ENCODE assay signal across 6 cellular contexts in the genomic region with DNA sequence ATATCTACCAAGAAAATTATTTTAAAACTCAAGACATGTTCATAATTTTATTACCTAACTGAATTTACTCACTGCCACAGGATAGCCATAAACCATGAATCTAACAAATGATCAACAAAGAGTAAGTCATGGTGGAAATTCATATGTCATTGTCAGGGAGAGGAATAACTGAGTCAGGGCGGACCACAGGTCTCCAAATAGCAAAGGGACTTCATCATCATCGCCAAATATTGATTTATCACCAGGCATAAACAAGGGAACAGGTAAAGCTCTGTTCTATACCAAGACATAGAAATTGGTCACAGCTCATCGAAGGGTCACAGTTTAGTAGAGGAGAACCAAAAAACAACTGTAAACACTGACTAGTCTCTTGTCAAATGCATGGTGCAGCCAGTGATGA.
"Had no signal": no experiment of that assay in that cellular context is flagged by ENCODE, and none has a peak within 500 bp of the region (broad histone marks: within the 10 kb centered on the region; RNA-seq: fewer than 3 reads in every experiment).

No MANE protein-coding gene starts in this region.

- H3K27ac ChIP-seq: HL-60 had no signal

- DNase-seq: IMR-90, KBM-7 had no signal

- FAIRE-seq: HepG2, HTR-8/SVneo, K562 had no signal

- H3K4me3 ChIP-seq: K562 had no signal

- ATAC-seq: HepG2, K562 had no signal
